8 cellular contexts compared by ENCODE assay signal in the genomic region with DNA sequence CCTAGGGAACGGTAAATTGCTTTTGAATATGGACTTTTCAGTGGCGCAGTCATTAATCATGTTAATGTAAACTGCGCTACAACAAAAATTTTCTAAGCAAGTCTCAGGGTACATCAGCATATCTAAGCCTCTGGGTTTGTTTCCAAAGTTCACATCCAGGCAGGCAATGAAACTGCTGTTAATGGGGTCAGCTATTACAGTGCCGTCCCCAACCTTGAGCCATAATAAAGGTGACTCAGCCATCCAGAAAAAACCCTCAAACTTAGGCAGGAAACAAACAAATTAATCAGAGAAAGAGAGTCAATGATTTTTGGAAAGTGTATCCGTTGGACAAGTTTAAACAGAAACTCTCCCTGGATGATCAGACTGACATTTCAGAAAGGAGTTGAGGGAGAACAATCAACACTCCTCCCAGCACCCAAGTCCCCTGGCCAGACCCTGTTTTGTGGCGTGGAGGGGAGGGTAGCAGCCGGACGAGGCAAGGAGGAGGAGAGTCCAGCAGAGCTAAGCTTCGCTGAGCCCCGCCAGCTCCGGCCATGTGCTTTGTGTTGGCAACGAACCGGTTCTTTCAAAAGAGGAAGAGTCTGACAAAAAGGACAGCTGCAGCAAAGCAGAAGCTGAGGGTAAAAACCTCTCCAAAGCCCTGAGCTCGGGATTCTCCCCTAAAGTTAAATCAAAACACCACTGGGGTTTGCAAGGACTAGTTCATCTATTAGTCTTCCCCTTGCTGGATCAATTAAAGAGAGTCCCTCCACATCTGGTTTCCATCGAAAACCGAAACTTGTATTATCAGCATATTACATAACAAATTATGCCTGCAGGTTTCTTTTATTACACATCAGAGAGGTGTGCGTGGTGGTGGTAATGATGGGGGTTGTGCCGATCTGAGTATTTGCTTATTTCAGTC. TPM values are rescaled to one million over a fixed set of nuclear protein-coding genes. Genes with fewer than 3 reads are reported as not detected.
DNase-seq lines count a peak whose midpoint lies in the region; ATAC-seq and TF ChIP-seq lines count a peak whose summit lies in the region.

No MANE protein-coding gene starts in this region.

- ATAC-seq in Right ventricle myocardium inferior (peak; percentile 23), HG03439 (IDR thresholded peaks at IDR 0.05; ENCODE audit: unreplicated experiment) (peak; percentile 29), Right ventricle myocardium superior (ENCODE audit: poor library complexity) (peak; percentile 16), HG02884 (IDR thresholded peaks at IDR 0.05; ENCODE audit: unreplicated experiment) (no peak)

- peak overlapping the region; percentile 77 for H3K27ac Mint-ChIP-seq in activated CD4-positive, alpha-beta memory T cell treated with anti-CD3 and anti-CD28 coated beads, Interleukin-2, amount 10 ng/mL, durations not matched to agents 7 days and 5 days

- no peaks in the 10 kb centered on the region for H3K36me3 ChIP-seq in prostate gland

- no peaks in the 10 kb centered on the region for H3K27me3 ChIP-seq in prostate gland (replicated peaks; ENCODE audit: insufficient read depth)

- H3K4me1 ChIP-seq in prostate gland (replicated peaks) = peaks cover 28% of the 10 kb centered on the region

- H3K27ac ChIP-seq in prostate gland = peak overlapping the region; percentile 66 to 76

- H3K36me3 Mint-ChIP-seq in activated CD4-positive, alpha-beta memory T cell treated with anti-CD3 and anti-CD28 coated beads, Interleukin-2, amount 10 ng/mL, durations not matched to agents 7 days and 5 days (ENCODE audit: low read depth) = peaks cover 17% of the 10 kb centered on the region

- no peak for TF ChIP-seq POLR2A in prostate gland (IDR thresholded peaks at IDR 0.05)

- peak overlapping the region; percentile 95 for H3K4me3 Mint-ChIP-seq in activated CD4-positive, alpha-beta memory T cell treated with anti-CD3 and anti-CD28 coated beads, Interleukin-2, amount 10 ng/mL, durations not matched to agents 7 days and 5 days

- WGBS in prostate gland = 5% methylated on average over 18 of the region's 18 CpGs

- POLR2A ChIA-PET in activated CD4-positive, alpha-beta memory T cell treated with anti-CD3 and anti-CD28 coated beads, Interleukin-2, amount 10 ng/mL, durations not matched to agents 7 days and 5 days (lab: Charles Lee) = interaction anchor here (0.7 to 4.9 kb wide), 27 partner anchors 8 to 210 kb away, joined by 3 to 139 read pairs (median 6); no protein-coding TSS in a partner anchor

- H3K9me3 ChIP-seq in prostate gland = no peaks in the 10 kb centered on the region

- H3K27me3 Mint-ChIP-seq in activated CD4-positive, alpha-beta memory T cell treated with anti-CD3 and anti-CD28 coated beads, Interleukin-2, amount 10 ng/mL, durations not matched to agents 7 days and 5 days = peaks cover 2% of the 10 kb centered on the region

- H3K9me3 Mint-ChIP-seq in activated CD4-positive, alpha-beta memory T cell treated with anti-CD3 and anti-CD28 coated beads, Interleukin-2, amount 10 ng/mL, durations not matched to agents 7 days and 5 days = no peaks in the 10 kb centered on the region

- intact Hi-C loops in Right ventricle myocardium inferior (cut with DNase I) (loop anchor here (2.0 to 5.0 kb wide), 3 partner anchors 38 to 93 kb away; no protein-coding TSS in a partner anchor), cardiac septum (cut with DNase I) (loop anchor here (5.0 kb wide), 1 partner anchor 38 kb away; no protein-coding TSS in a partner anchor), Right ventricle myocardium superior (cut with DNase I) (loop anchor here (5.0 kb wide), 1 partner anchor 93 kb away; no protein-coding TSS in a partner anchor), prostate gland (cut with DNase I) (loop anchor here (2.0 to 5.0 kb wide), 3 partner anchors 36 to 93 kb away; no protein-coding TSS in a partner anchor)

- CTCF ChIA-PET in activated CD4-positive, alpha-beta memory T cell treated with anti-CD3 and anti-CD28 coated beads, Interleukin-2, amount 10 ng/mL, durations not matched to agents 7 days and 5 days (lab: Charles Lee) = interaction anchor here (0.8 to 5.0 kb wide), 38 partner anchors 8 to 210 kb away, joined by 3 to 164 read pairs (median 8); partner anchors contain the start of gene ABRAXAS2

- H3K4me1 Mint-ChIP-seq in activated CD4-positive, alpha-beta memory T cell treated with anti-CD3 and anti-CD28 coated beads, Interleukin-2, amount 10 ng/mL, durations not matched to agents 7 days and 5 days = peaks cover 79% of the 10 kb centered on the region

- peak overlapping the region in 1 of 2 donors; percentile 9 for H3K4me3 ChIP-seq in prostate gland

- DNase-seq in Right ventricle myocardium inferior (ENCODE audit: missing footprints) = peak; percentile 88
- no peak for DNase-seq in cardiac septum (ENCODE audit: low spot score)
- no peak for DNase-seq in activated CD4-positive, alpha-beta memory T cell treated with anti-CD3 and anti-CD28 coated beads, Interleukin-2, amount 10 ng/mL, durations not matched to agents 7 days and 5 days
- peak; percentile 83 for DNase-seq in Right ventricle myocardium superior
- DNase-seq in prostate gland (ENCODE audit: low spot score) = peak; percentile 45
- no peak for DNase-seq in epidermal melanocyte (ENCODE audit: insufficient read length, low spot score)

- TF ChIP-seq CTCF in prostate gland (IDR thresholded peaks at IDR 0.05) = no peak

RNA-seq across cellular contexts. Expression of gene FAM53B, which starts 3.6 kb away (rescaled TPM):
- total RNA-seq in Right ventricle myocardium inferior = 41.2 TPM
- total RNA-seq in cardiac septum = 18.5 TPM
- 10 to 100 TPM; 44.9 to 46.6 TPM for total RNA-seq in activated CD4-positive, alpha-beta memory T cell treated with anti-CD3 and anti-CD28 coated beads, Interleukin-2, amount 10 ng/mL, durations not matched to agents 7 days and 5 days
- 38.1 TPM for total RNA-seq in Right ventricle myocardium superior
- total RNA-seq in prostate gland = 100 to 1,000 TPM in 1 of 2 donors, 10 to 100 TPM in 1; 28.9 to 101 TPM

RNA-seq across cellular contexts. Expression of gene EEF1AKMT2, which starts 51.1 kb away (rescaled TPM):
- 11.4 TPM for total RNA-seq in Right ventricle myocardium inferior
- 14.6 TPM for total RNA-seq in cardiac septum
- 10 to 100 TPM; 32.3 to 32.5 TPM for total RNA-seq in activated CD4-positive, alpha-beta memory T cell treated with anti-CD3 and anti-CD28 coated beads, Interleukin-2, amount 10 ng/mL, durations not matched to agents 7 days and 5 days
- total RNA-seq in Right ventricle myocardium superior = 11.9 TPM
- total RNA-seq in prostate gland = 10 to 100 TPM; 15.7 to 20.5 TPM

Comparison
In these comparisons a context has a peak if more than half of its experiments do, and no peak if none do; other contexts are left out.
1. DNase-seq: peak in Right ventricle myocardium inferior (single experiment), Right ventricle myocardium superior (single experiment) and prostate gland (single experiment); none in cardiac septum (single experiment), activated CD4-positive, alpha-beta memory T cell treated with anti-CD3 and anti-CD28 coated beads, Interleukin-2, amount 10 ng/mL, durations not matched to agents 7 days and 5 days (single experiment) and epidermal melanocyte (single experiment).